In genomic region chr5:53350991-53351770, GRCh38 we compare ENCODE assay signal across 1 cellular context.
TF ChIP-seq lines count a peak whose summit lies in the region.

No MANE protein-coding gene starts in this region.

TF ChIP-seq in SK-N-SH treated with all-trans-retinoic acid at 6 μM for 48 hours, 23 proteins besides CTCF, POLR2A, EP300 and RAD21 (continued from another document):
- TF ChIP-seq PPARA (CRISPR knock-in tag; IDR thresholded peaks at IDR 0.05; ENCODE audit: borderline replicate concordance) (no peak), ZNF565 (CRISPR knock-in tag; conservative IDR thresholded peaks at IDR 0.05; ENCODE audit: low read depth) (no peak), ZC3H10 (CRISPR knock-in tag; IDR thresholded peaks at IDR 0.05) (no peak), SNAI2 (CRISPR knock-in tag; IDR thresholded peaks at IDR 0.05) (no peak), TSHZ2 (CRISPR knock-in tag; IDR thresholded peaks at IDR 0.05) (no peak), ISL1 (CRISPR knock-in tag; IDR thresholded peaks at IDR 0.05) (no peak), GLIS3 (CRISPR knock-in tag; IDR thresholded peaks at IDR 0.05) (no peak), ZNF8 (CRISPR knock-in tag; IDR thresholded peaks at IDR 0.05) (no peak), BACH2 (CRISPR knock-in tag; IDR thresholded peaks at IDR 0.05; ENCODE audit: borderline replicate concordance) (no peak), CSRNP3 (CRISPR knock-in tag; IDR thresholded peaks at IDR 0.05) (no peak), OSR1 (CRISPR knock-in tag; IDR thresholded peaks at IDR 0.05) (no peak), ZFP3 (CRISPR knock-in tag; IDR thresholded peaks at IDR 0.05) (no peak)
